In the genomic region with DNA sequence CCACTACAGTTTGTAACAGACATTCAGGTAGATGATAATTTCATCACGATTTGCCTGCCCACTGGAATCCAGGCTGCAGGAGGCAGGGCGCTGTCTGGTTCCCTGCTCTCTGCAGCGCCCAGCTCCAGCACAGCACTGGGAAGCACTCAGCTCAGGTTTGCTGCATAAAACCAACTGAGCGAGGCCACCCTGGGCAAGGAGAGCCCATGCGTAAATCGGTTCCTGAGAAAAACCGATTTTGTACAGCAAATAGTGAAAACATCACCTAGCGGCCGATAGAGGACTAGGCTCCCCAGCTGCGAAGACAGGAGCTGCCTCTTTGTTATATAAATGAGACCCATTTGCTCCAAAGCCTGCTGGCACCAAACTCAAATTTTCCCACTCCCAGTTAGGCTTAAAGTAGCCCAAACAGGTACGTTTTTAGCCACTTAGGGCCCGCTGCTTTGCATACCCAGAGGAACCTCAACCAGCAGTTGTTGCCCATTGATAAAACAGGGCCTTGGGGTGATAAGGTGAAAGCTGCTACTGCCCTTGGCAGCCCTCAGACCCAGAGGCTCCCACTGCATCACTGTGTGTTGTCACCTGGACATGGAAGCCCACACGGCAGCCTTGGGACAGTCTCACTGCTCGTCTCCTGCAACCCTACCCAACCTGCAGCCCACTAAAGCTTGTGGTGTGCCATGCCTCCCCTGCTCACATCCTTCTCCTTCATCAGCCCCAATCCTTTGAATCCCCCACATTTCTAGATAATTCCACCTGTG, we compare ENCODE assay signal across 1 cellular context.
TF ChIP-seq lines count a peak whose summit lies in the region.

No MANE protein-coding gene starts in this region.

TF ChIP-seq in GM23338, 12 proteins besides CTCF, POLR2A, EP300 and RAD21 (continued from another document):
- no peak for TF ChIP-seq JUNB (IDR thresholded peaks at IDR 0.05; ENCODE audit: unreplicated experiment)
- TF ChIP-seq, protein P1, sequence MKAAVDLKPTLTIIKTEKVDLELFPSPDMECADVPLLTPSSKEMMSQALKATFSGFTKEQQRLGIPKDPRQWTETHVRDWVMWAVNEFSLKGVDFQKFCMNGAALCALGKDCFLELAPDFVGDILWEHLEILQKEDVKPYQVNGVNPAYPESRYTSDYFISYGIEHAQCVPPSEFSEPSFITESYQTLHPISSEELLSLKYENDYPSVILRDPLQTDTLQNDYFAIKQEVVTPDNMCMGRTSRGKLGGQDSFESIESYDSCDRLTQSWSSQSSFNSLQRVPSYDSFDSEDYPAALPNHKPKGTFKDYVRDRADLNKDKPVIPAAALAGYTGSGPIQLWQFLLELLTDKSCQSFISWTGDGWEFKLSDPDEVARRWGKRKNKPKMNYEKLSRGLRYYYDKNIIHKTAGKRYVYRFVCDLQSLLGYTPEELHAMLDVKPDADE (IDR thresholded peaks at IDR 0.05), result no peak
- no peak for TF ChIP-seq CREB1 (CRISPR knock-in tag; IDR thresholded peaks at IDR 0.05; ENCODE audit: low read depth)
- no peak for TF ChIP-seq ZNF114 (CRISPR knock-in tag; IDR thresholded peaks at IDR 0.05)
- no peak for TF ChIP-seq ZNF462 (CRISPR knock-in tag; IDR thresholded peaks at IDR 0.05)
- TF ChIP-seq EZH2phosphoT487 (IDR thresholded peaks at IDR 0.05; ENCODE audit: unreplicated experiment), result no peak
